In genomic region chr11:89737116-89737515, GRCh38 we compare ENCODE assay signal across 33 cellular contexts. TPM values are rescaled to one million over a fixed set of nuclear protein-coding genes. Genes with fewer than 3 reads are reported as not detected.
"Had no signal": no experiment of that assay in that cellular context is flagged by ENCODE, and none has a peak within 500 bp of the region (broad histone marks: within the 10 kb centered on the region; RNA-seq: fewer than 3 reads in every experiment).

No MANE protein-coding gene starts in this region.

- H3K9me3 ChIP-seq: adrenal gland, body of pancreas, colonic mucosa, esophagus muscularis mucosa, gastrocnemius medialis, heart left ventricle had no signal

- H3K27me3 ChIP-seq: adrenal gland, body of pancreas, colonic mucosa, esophagus muscularis mucosa, foreskin keratinocyte, gastrocnemius medialis, heart left ventricle had no signal

- H3K36me3 ChIP-seq: adrenal gland, colonic mucosa, esophagus muscularis mucosa, gastrocnemius medialis, heart left ventricle had no signal

- H3K4me1 ChIP-seq: adrenal gland, body of pancreas, colonic mucosa, esophagus muscularis mucosa, foreskin keratinocyte, gastrocnemius medialis, heart left ventricle had no signal

- DNase-seq: activated B cell treated with CpG ODN at 0.5 μM for 24 hours; activated CD4-positive, alpha-beta T cell treated with anti-CD3 and anti-CD28 coated beads for 48 hours; activated CD4-positive, alpha-beta T cell treated with anti-CD3 and anti-CD28 coated beads, Interleukin-2, amount 50 U/mL, for 1 hour; activated CD4-positive, alpha-beta T cell treated with anti-CD3 and anti-CD28 coated beads, Interleukin-2, amount 50 U/mL, for 48 hours; activated CD8-positive, alpha-beta memory T cell treated with anti-CD3 and anti-CD28 coated beads, Interleukin-2, amount 10 ng/mL, durations not matched to agents 7 days and 5 days; activated CD8-positive, alpha-beta memory T cell treated with anti-CD3 and anti-CD28 coated beads, Interleukin-2, amount 50 U/mL, for 4 hours; activated CD8-positive, alpha-beta T cell treated with anti-CD3 and anti-CD28 coated beads, Interleukin-2, amount 10 ng/mL, durations not matched to agents 7 days and 5 days; activated effector memory CD4-positive, alpha-beta T cell treated with anti-CD3 and anti-CD28 coated beads, Interleukin-2, amount 50 U/mL, for 16 hours; activated naive CD4-positive, alpha-beta T cell treated with anti-CD3 and anti-CD28 coated beads for 36 hours; activated naive CD8-positive, alpha-beta T cell treated with anti-CD3 and anti-CD28 coated beads for 36 hours; activated naive CD8-positive, alpha-beta T cell treated with anti-CD3 and anti-CD28 coated beads, Interleukin-2, amount 50 U/mL, for 24 hours; activated T-cell treated with anti-CD3 and anti-CD28 coated beads, Interleukin-2, amount 50 U/mL, for 1 hour; activated T-cell treated with anti-CD3 and anti-CD28 coated beads, Interleukin-2, amount 50 U/mL, for 48 hours; adrenal gland; amygdala; aorta; body of pancreas; central memory CD4-positive, alpha-beta T cell; cerebellar nuclear complex; colonic mucosa; effector memory CD8-positive, alpha-beta T cell; erythroblast; gastrocnemius medialis; glutamatergic neuron; heart left ventricle; T-helper 2 cell had no signal

- H3K4me3 ChIP-seq: adrenal gland, body of pancreas, colonic mucosa, esophagus muscularis mucosa, gastrocnemius medialis, heart left ventricle had no signal

- H3K27ac ChIP-seq: adrenal gland, body of pancreas, colonic mucosa, esophagus muscularis mucosa, foreskin keratinocyte, gastrocnemius medialis, heart left ventricle had no signal

RNA-seq across cellular contexts. Expression of gene TRIM77, which starts 27.0 kb away (rescaled TPM):
- total RNA-seq: activated B cell treated with CpG ODN at 0.5 μM for 24 hours; activated CD8-positive, alpha-beta memory T cell treated with anti-CD3 and anti-CD28 coated beads for 36 hours; activated CD8-positive, alpha-beta memory T cell treated with anti-CD3 and anti-CD28 coated beads, Interleukin-2, amount 10 ng/mL, durations not matched to agents 7 days and 5 days; activated CD8-positive, alpha-beta T cell treated with anti-CD3 and anti-CD28 coated beads, Interleukin-2, amount 10 ng/mL, durations not matched to agents 7 days and 5 days; activated naive CD4-positive, alpha-beta T cell treated with anti-CD3 and anti-CD28 coated beads for 36 hours; activated naive CD8-positive, alpha-beta T cell treated with anti-CD3 and anti-CD28 coated beads for 36 hours; activated T-helper 1 cell treated with anti-CD3 and anti-CD28 coated beads, Interleukin-12 subunit alpha, Interleukin-12 subunit beta, Interleukin-2, Interleukin-4 antibody, amounts not matched to agents 30 ng/mL and 10 ng/mL and 1 ng/mL, durations not matched to agents 14 hours and 24 hours and 36 hours; activated T-helper 2 cell treated with anti-CD3 and anti-CD28 coated beads, Interferon-gamma antibody, Interleukin-2, Interleukin-4, amounts not matched to agents 10 μg/mL and 5 μg/mL and 100 μg/mL, durations not matched to agents 14 hours and 24 hours and 36 hours; adrenal gland; aorta; body of pancreas; colonic mucosa; dermis microvascular lymphatic vessel endothelial cell; esophagus muscularis mucosa; foreskin keratinocyte; gastrocnemius medialis; heart left ventricle; T-helper 1 cell treated with Interleukin-12 subunit alpha and Interleukin-12 subunit beta and Interleukin-4 antibody, amounts not matched to agents 30 ng/mL and 1 ng/mL, for 36 hours had no signal
- polyA plus RNA-seq: adrenal gland, aorta, foreskin keratinocyte, heart left ventricle had no signal
